Comparison of ENCODE assay signal across 9 cellular contexts in the genomic region with DNA sequence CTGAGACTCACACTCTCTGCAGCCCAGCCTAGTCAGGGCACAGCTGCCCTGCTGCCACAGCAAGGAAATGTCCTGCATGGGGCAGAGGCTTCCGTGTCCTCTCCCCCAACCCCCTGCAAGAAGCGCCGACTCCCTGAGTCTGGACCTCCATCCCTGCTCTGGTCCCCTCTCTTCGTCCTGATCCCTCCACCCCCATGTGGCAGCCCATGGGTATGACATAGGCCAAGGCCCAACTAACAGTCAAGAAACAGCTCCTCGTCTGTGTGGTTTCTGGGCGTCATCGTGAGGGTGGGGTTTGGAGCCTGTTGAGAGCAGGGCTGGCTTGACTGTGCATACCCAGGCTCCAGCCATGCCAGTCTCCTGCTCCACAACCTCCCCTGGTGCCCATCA. TPM values are rescaled to one million over a fixed set of nuclear protein-coding genes. Genes with fewer than 3 reads are reported as not detected.
DNase-seq lines count a peak whose midpoint lies in the region; ATAC-seq and TF ChIP-seq lines count a peak whose summit lies in the region.
"Had no signal": no experiment of that assay in that cellular context is flagged by ENCODE, and none has a peak within 500 bp of the region (broad histone marks: within the 10 kb centered on the region; RNA-seq: fewer than 3 reads in every experiment).

No MANE protein-coding gene starts in this region.

- H3K36me3 ChIP-seq in cardiac muscle cell (no peaks in the 10 kb centered on the region), MM.1S (replicated peaks; ENCODE audit: insufficient read depth, low read length) (no peaks in the 10 kb centered on the region), sigmoid colon (no peaks in the 10 kb centered on the region)

- ATAC-seq in right cardiac atrium: no peak
- peak; percentile 12 for ATAC-seq in omental fat pad (ENCODE audit: low FRiP score)
- ATAC-seq in HG02571 (IDR thresholded peaks at IDR 0.05; ENCODE audit: unreplicated experiment): no peak

- no peak overlapping the region for H3K27ac ChIP-seq in cardiac muscle cell
- H3K27ac ChIP-seq in right cardiac atrium (ENCODE audit: low read length): no peak overlapping the region
- H3K27ac ChIP-seq in MM.1S (ENCODE audit: low read length): no peak overlapping the region
- no peak overlapping the region for H3K27ac ChIP-seq in sigmoid colon

- no peak overlapping the region for H3K9ac ChIP-seq in MM.1S (ENCODE audit: low read length)

- no peaks in the 10 kb centered on the region for H4K20me1 ChIP-seq in MM.1S (ENCODE audit: insufficient read depth, low read length)

- H3F3A ChIP-seq in MM.1S (ENCODE audit: insufficient read depth, low read length): no peaks in the 10 kb centered on the region

- H3K4me3 ChIP-seq in cardiac muscle cell: no peak overlapping the region
- no peak overlapping the region for H3K4me3 ChIP-seq in right cardiac atrium (ENCODE audit: low read length)
- no peak overlapping the region for H3K4me3 ChIP-seq in MM.1S (ENCODE audit: low read length)
- no peak overlapping the region for H3K4me3 ChIP-seq in astrocyte of the spinal cord (ENCODE audit: low read depth, low read length)
- H3K4me3 ChIP-seq in sigmoid colon: no peak overlapping the region

- no peaks in the 10 kb centered on the region for H3K27me3 ChIP-seq in cardiac muscle cell
- no peaks in the 10 kb centered on the region for H3K27me3 ChIP-seq in right cardiac atrium (ENCODE audit: control insufficient read depth, insufficient read depth)
- no peaks in the 10 kb centered on the region for H3K27me3 ChIP-seq in MM.1S (replicated peaks; ENCODE audit: insufficient read depth, low read length)
- no peaks in the 10 kb centered on the region for H3K27me3 ChIP-seq in sigmoid colon

- intact Hi-C loops in right cardiac atrium (cut with DNase I) (no loop called here), sigmoid colon (cut with DNase I) (no loop called here)

- TF ChIP-seq EP300 in sigmoid colon (IDR thresholded peaks at IDR 0.05): no peak

- TF ChIP-seq CTCF in cardiac muscle cell (IDR thresholded peaks at IDR 0.05; ENCODE audit: low read depth, low read length): peak; percentile 37
- TF ChIP-seq CTCF in MM.1S (IDR thresholded peaks at IDR 0.05; ENCODE audit: low read length): peak; percentile 25; the same call in 1 of the 2 replicates
- TF ChIP-seq CTCF in astrocyte of the spinal cord (IDR thresholded peaks at IDR 0.05; ENCODE audit: low read depth, low read length): peak; percentile 43
- no peak for TF ChIP-seq CTCF in omental fat pad (IDR thresholded peaks at IDR 0.05)
- no peak for TF ChIP-seq CTCF in sigmoid colon (IDR thresholded peaks at IDR 0.05)

- H3K9me2 ChIP-seq in MM.1S (replicated peaks; ENCODE audit: insufficient read depth, low read length): no peaks in the 10 kb centered on the region

- in situ Hi-C loops in astrocyte of the spinal cord (cut with HindIII; ENCODE audit: low sequenced_read_pairs): no loop called here

- H3K79me2 ChIP-seq in MM.1S (ENCODE audit: low read length): no peaks in the 10 kb centered on the region

- WGBS in right cardiac atrium: 80% methylated on average over 7 of the region's 7 CpGs
- WGBS in sigmoid colon, 2 donors: 74 to 77% methylated on average over 7 of the region's 7 CpGs

- no peaks in the 10 kb centered on the region for H3K4me1 ChIP-seq in cardiac muscle cell (ENCODE audit: low read depth)
- H3K4me1 ChIP-seq in right cardiac atrium (ENCODE audit: control insufficient read depth, insufficient read depth, low read length): no peaks in the 10 kb centered on the region
- no peaks in the 10 kb centered on the region for H3K4me1 ChIP-seq in MM.1S (ENCODE audit: low read length)
- no peaks in the 10 kb centered on the region for H3K4me1 ChIP-seq in sigmoid colon

- DNase-seq in cardiac muscle cell (ENCODE audit: low read depth in 1 of 2, low spot score in 1 of 2) (peak; percentile 12 to 13), right cardiac atrium (no peak), MM.1S (no peak), astrocyte of the spinal cord (ENCODE audit: low read depth, low spot score) (no peak), omental fat pad (ENCODE audit: low spot score) (no peak), sigmoid colon (no peak), NCI-H2107 (lab: John Stamatoyannopoulos, UW) (no peak)

- H3K4me2 ChIP-seq in MM.1S (ENCODE audit: low read depth, low read length): no peak overlapping the region

- H3K9me3 ChIP-seq in cardiac muscle cell (ENCODE audit: low read depth) (no peaks in the 10 kb centered on the region), right cardiac atrium (ENCODE audit: control insufficient read depth, low read length) (no peaks in the 10 kb centered on the region), MM.1S (replicated peaks; ENCODE audit: insufficient read depth, low read length) (no peaks in the 10 kb centered on the region), sigmoid colon (no peaks in the 10 kb centered on the region)

- TF ChIP-seq POLR2A in sigmoid colon (IDR thresholded peaks at IDR 0.05): no peak

- no peak overlapping the region for H2AFZ ChIP-seq in MM.1S (ENCODE audit: low read length)

RNA-seq across cellular contexts. Expression of a gene that starts 19.5 kb away (rescaled TPM):
- total RNA-seq in cardiac muscle cell: 12.4 and 21.0 TPM in 2 replicates
- polyA plus RNA-seq in cardiac muscle cell: 18.7 and 20.2 TPM in 2 replicates
- 10 to 100 TPM in 3 of 4 donors, 1 to 10 TPM in 1; 4.8 to 17.2 (median 14.7) TPM for total RNA-seq in right cardiac atrium
- 10.4 TPM for polyA plus RNA-seq in right cardiac atrium
- total RNA-seq in omental fat pad: 10 to 100 TPM; 11.5 to 36.4 (median 20.3) TPM
- 10 to 100 TPM in 3 of 4 donors, 1 to 10 TPM in 1; 5.4 to 17.9 (median 13.5) TPM for total RNA-seq in sigmoid colon
- 10 to 100 TPM in 1 of 3 donors, 1 to 10 TPM in 2; 7.2 to 48.1 (median 7.8) TPM for polyA plus RNA-seq in sigmoid colon
- total RNA-seq: myocyte had no signal

Comparison
In these comparisons a context has a peak if more than half of its experiments do, and no peak if none do; other contexts are left out.
1. DNase-seq: peak in cardiac muscle cell (2 of 2); none in right cardiac atrium (0 of 3), MM.1S (single experiment), astrocyte of the spinal cord (single experiment), omental fat pad (single experiment), sigmoid colon (single experiment) and NCI-H2107 (single experiment).
2. CTCF ChIP-seq: peak in cardiac muscle cell (single experiment), MM.1S (single experiment) and astrocyte of the spinal cord (single experiment); none in omental fat pad (0 of 3) and sigmoid colon (0 of 4).